In the genomic region with DNA sequence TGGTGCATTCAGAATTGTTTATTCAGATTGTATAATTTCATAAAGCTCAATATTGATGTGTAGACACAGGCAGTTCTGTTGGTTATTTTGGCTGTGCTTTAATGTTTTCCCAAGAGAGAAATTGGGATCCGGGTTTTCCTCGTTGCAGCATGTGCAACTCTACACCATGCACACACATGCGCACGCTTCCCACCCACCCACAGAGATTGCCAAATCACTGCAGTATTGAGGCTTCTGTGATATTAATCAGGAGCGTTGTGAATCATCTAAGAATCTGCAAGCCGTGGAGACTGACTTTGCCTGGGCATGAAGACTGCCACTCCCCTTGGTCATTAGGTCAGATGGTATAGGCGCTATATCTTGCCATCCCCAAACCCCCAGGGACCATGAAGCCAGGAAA, we compare ENCODE assay signal across 11 cellular contexts.
DNase-seq lines count a peak whose midpoint lies in the region; ATAC-seq and TF ChIP-seq lines count a peak whose summit lies in the region.
"Had no signal": no experiment of that assay in that cellular context is flagged by ENCODE, and none has a peak within 500 bp of the region (broad histone marks: within the 10 kb centered on the region; RNA-seq: fewer than 3 reads in every experiment).

No MANE protein-coding gene starts in this region.

- H2BK20ac ChIP-seq in IMR-90 (ENCODE audit: low read depth, low read length): no peak overlapping the region; the same call in 1 of the 2 replicates

- no peaks in the 10 kb centered on the region for H3K79me1 ChIP-seq in IMR-90 (ENCODE audit: low read depth in 1 of 2, low read length in 2 of 2)

- ATAC-seq in IMR-90 (ENCODE audit: low read depth) (peak; percentile 75), omental fat pad (ENCODE audit: low FRiP score) (peak; percentile 62), GM18502 (IDR thresholded peaks at IDR 0.05; ENCODE audit: poor library complexity, unreplicated experiment) (no peak), GM19324 (IDR thresholded peaks at IDR 0.05; ENCODE audit: low FRiP score, unreplicated experiment) (no peak)
- ATAC-seq: T-cell had no signal

- peaks cover 5% of the 10 kb centered on the region; the same call in 1 of the 2 replicates for H3K9me3 ChIP-seq in IMR-90 (ENCODE audit: control insufficient read depth, insufficient read depth, low read length)
- H3K9me3 ChIP-seq in mammary epithelial cell (replicated peaks; ENCODE audit: insufficient read depth, low read length): peaks cover 14% of the 10 kb centered on the region

- CTCF ChIA-PET in BJ (lab: Yijun Ruan, JAX): no interaction called here
- CTCF ChIA-PET in IMR-90 (lab: Yijun Ruan, JAX): no interaction called here
- CTCF ChIA-PET in mammary epithelial cell (lab: Charles Lee; ENCODE audit: low non-redundant PET): no interaction called here

- no peaks in the 10 kb centered on the region for H3K36me3 ChIP-seq in BJ (ENCODE audit: control insufficient read depth, insufficient read depth, low read length)
- H3K36me3 ChIP-seq in IMR-90 (ENCODE audit: control insufficient read depth, insufficient read depth, low read length): no peaks in the 10 kb centered on the region
- no peaks in the 10 kb centered on the region for H3K36me3 ChIP-seq in mammary epithelial cell (ENCODE audit: insufficient read depth, low read length)

- WGBS in IMR-90 (ENCODE audit: extremely low coverage in 2 of 2, insufficient read length in 1 of 2), 2 experiments: no CpG with 5 or more reads among the region's 7 CpGs
- WGBS in mammary epithelial cell (ENCODE audit: low coverage, missing lambda C conversion rate): under 1% methylated on average over 7 of the region's 7 CpGs

- H3K9ac ChIP-seq in IMR-90 (ENCODE audit: low read depth, low read length) (no peak overlapping the region), mammary epithelial cell (ENCODE audit: insufficient read depth, low read length) (no peak overlapping the region)

- H3K56ac ChIP-seq in IMR-90 (ENCODE audit: extremely low read depth, insufficient read depth, low read length): no peak overlapping the region

- H3K27ac ChIP-seq in IMR-90 (ENCODE audit: insufficient read depth, low read length): no peak overlapping the region
- peak overlapping the region; percentile 26 for H3K27ac ChIP-seq in mammary epithelial cell (ENCODE audit: insufficient read depth, low read depth, low read length)

- no peak overlapping the region for H3K14ac ChIP-seq in IMR-90 (replicated peaks; ENCODE audit: low read depth, low read length)

- peak overlapping the region; percentile 45; the same call in 1 of the 2 replicates for H4K5ac ChIP-seq in IMR-90 (ENCODE audit: low read depth, low read length)

- DNase-seq in BJ (ENCODE audit: low read depth): peak; percentile 58
- peak; percentile 86 for DNase-seq in IMR-90
- peak; percentile 96 for DNase-seq in mammary epithelial cell
- no peak for DNase-seq in omental fat pad (ENCODE audit: low spot score)
- no peak for DNase-seq in 8988T
- DNase-seq in islet precursor cell: no peak
- DNase-seq: activated CD4-positive, alpha-beta memory T cell treated with anti-CD3 and anti-CD28 coated beads, Interleukin-2, amount 10 ng/mL, durations not matched to agents 7 days and 5 days; MV-4-11; T-cell had no signal

- no peaks in the 10 kb centered on the region for H3K79me2 ChIP-seq in mammary epithelial cell (ENCODE audit: insufficient read depth, low read length)

- H4K91ac ChIP-seq in IMR-90 (ENCODE audit: insufficient read depth, low read depth, low read length): no peak overlapping the region; the same call in 1 of the 2 replicates

- H3K27me3 ChIP-seq in BJ (ENCODE audit: control insufficient read depth, insufficient read depth, low read length) (no peaks in the 10 kb centered on the region), IMR-90 (ENCODE audit: control insufficient read depth, insufficient read depth, low read length) (no peaks in the 10 kb centered on the region), mammary epithelial cell (ENCODE audit: insufficient read depth, low read length) (no peaks in the 10 kb centered on the region)

- peak overlapping the region; percentile 5 for H2BK5ac ChIP-seq in IMR-90 (ENCODE audit: low read depth, low read length, poor library complexity, severe bottlenecking)

- H3K4me1 ChIP-seq in IMR-90 (ENCODE audit: control insufficient read depth, insufficient read depth, low read length) (peaks cover 2% of the 10 kb centered on the region; the same call in 1 of the 2 replicates), mammary epithelial cell (ENCODE audit: insufficient read depth, low read length) (peaks cover 26% of the 10 kb centered on the region)

- dilution Hi-C loops in IMR-90 (cut with HindIII; ENCODE audit: low sequenced_read_pairs, unreplicated experiment) (no loop called here), mammary epithelial cell (cut with HindIII; ENCODE audit: low sequenced_read_pairs) (no loop called here)

- 0 out of 2 replicates have a peak overlapping the region, but pooled peaks have one; percentile 18 for H3K18ac ChIP-seq in IMR-90 (ENCODE audit: low read depth, low read length)

- no peak overlapping the region for H2AK9ac ChIP-seq in IMR-90 (replicated peaks; ENCODE audit: low read depth, low read length, poor library complexity)

- intact Hi-C loops in IMR-90 (cut with micrococcal nuclease): loop anchor here (10.0 kb wide), 1 partner anchor 156 kb away; no protein-coding TSS in a partner anchor
- intact Hi-C loops in mammary epithelial cell (cut with micrococcal nuclease): loop anchor here (1.0 to 2.0 kb wide), 3 partner anchors 20 to 80 kb away; no protein-coding TSS in a partner anchor

- in situ Hi-C loops in IMR-90 (cut with MboI; ENCODE audit: low sequenced_read_pairs) (no loop called here), mammary epithelial cell (cut with MboI; ENCODE audit: low sequenced_read_pairs in 2 of 2) (no loop called here)

- 0 out of 2 replicates have a peak overlapping the region, but pooled peaks have one; percentile 40 for H3K4ac ChIP-seq in IMR-90 (ENCODE audit: low read depth, low read length)

- peak overlapping the region in 1 of 2 experiments; percentile 51; a peak in 2 of 4 replicates for H4K8ac ChIP-seq in IMR-90 (ENCODE audit: low read depth in 2 of 2, low read length in 2 of 2)

- no peak overlapping the region for H2AK5ac ChIP-seq in IMR-90 (ENCODE audit: low read depth, low read length)

- H3K23ac ChIP-seq in IMR-90 (ENCODE audit: low read depth, low read length): no peak overlapping the region

- no peak overlapping the region for H3K4me2 ChIP-seq in IMR-90 (ENCODE audit: low read depth, low read length)
- H3K4me2 ChIP-seq in mammary epithelial cell (ENCODE audit: insufficient read depth, low read depth, low read length): peak overlapping the region; percentile 16

- H2BK120ac ChIP-seq in IMR-90 (ENCODE audit: low read depth, low read length): peak overlapping the region; percentile 19; the same call in 1 of the 2 replicates

- TF ChIP-seq CTCF in BJ (IDR thresholded peaks at IDR 0.05; ENCODE audit: insufficient read depth, low read depth, low read length): no peak
- TF ChIP-seq CTCF in IMR-90 (conservative IDR thresholded peaks at IDR 0.05; ENCODE audit: low read depth, low read length): no peak
- TF ChIP-seq CTCF in mammary epithelial cell (conservative IDR thresholded peaks at IDR 0.05 in 1 of 2, IDR thresholded peaks at IDR 0.05 in 1 of 2; ENCODE audit: extremely low read depth in 1 of 2, insufficient read depth in 1 of 2, low read depth in 1 of 2, low read length in 2 of 2): no peak
- TF ChIP-seq CTCF in omental fat pad (IDR thresholded peaks at IDR 0.05): no peak

- H3K4me3 ChIP-seq in BJ (ENCODE audit: low read depth, low read length): no peak overlapping the region
- no peak overlapping the region for H3K4me3 ChIP-seq in IMR-90 (ENCODE audit: insufficient read depth, low read depth, low read length)
- no peak overlapping the region for H3K4me3 ChIP-seq in mammary epithelial cell (replicated peaks in 1 of 3; ENCODE audit: insufficient read depth in 1 of 3, low read depth in 2 of 3, low read length in 3 of 3)

- BruUV-seq in IMR-90 (replicated peaks; lab: Mats Ljungman, UMichigan) (no TSS peak), mammary epithelial cell (replicated peaks; lab: Mats Ljungman, UMichigan) (no TSS peak)

- 0 out of 2 replicates have a peak, but pooled peaks have one; percentile 4 for TF ChIP-seq RAD21 in IMR-90 (IDR thresholded peaks at IDR 0.05; ENCODE audit: low read length)

- no peak for TF ChIP-seq POLR2A in IMR-90 (IDR thresholded peaks at IDR 0.05; ENCODE audit: low read depth, low read length)

- no peak overlapping the region for H2BK15ac ChIP-seq in IMR-90 (ENCODE audit: low read depth, low read length)

- H4K20me1 ChIP-seq in IMR-90 (ENCODE audit: insufficient read depth, low read length) (no peaks in the 10 kb centered on the region), mammary epithelial cell (ENCODE audit: insufficient read depth, low read length) (no peaks in the 10 kb centered on the region)

- peak overlapping the region; percentile 24 for H2AFZ ChIP-seq in IMR-90 (replicated peaks; ENCODE audit: low read length, poor library complexity)
- H2AFZ ChIP-seq in mammary epithelial cell (ENCODE audit: low read depth, low read length): peak overlapping the region; percentile 38

- POLR2A ChIA-PET in BJ (lab: Charles Lee): no interaction called here
- POLR2A ChIA-PET in IMR-90 (lab: Charles Lee; ENCODE audit: unreplicated experiment): no interaction called here

- no peaks in the 10 kb centered on the region for H3K9me1 ChIP-seq in IMR-90 (ENCODE audit: insufficient read depth, low read length)

TF ChIP-seq in IMR-90, 13 proteins besides CTCF, POLR2A, EP300 and RAD21:
- TF ChIP-seq FOS (IDR thresholded peaks at IDR 0.05; ENCODE audit: low read depth, low read length) (peak; percentile 35; the same call in 1 of the 2 replicates), RCOR1 (IDR thresholded peaks at IDR 0.05; ENCODE audit: insufficient replicate concordance, low read length) (no peak), CEBPB (IDR thresholded peaks at IDR 0.05; ENCODE audit: low read depth, low read length) (peak; percentile 96), RFX5 (IDR thresholded peaks at IDR 0.05; ENCODE audit: low read depth, low read length) (no peak), MAZ (IDR thresholded peaks at IDR 0.05; ENCODE audit: borderline replicate concordance, low read depth, low read length) (no peak), SMC3 (IDR thresholded peaks at IDR 0.05; ENCODE audit: low read depth, low read length) (no peak), MXI1 (IDR thresholded peaks at IDR 0.05; ENCODE audit: borderline replicate concordance, low read depth, low read length) (peak; percentile 75; the same call in 1 of the 2 replicates), BHLHE40 (IDR thresholded peaks at IDR 0.05; ENCODE audit: low read depth, low read length) (peak; percentile 96)
TF ChIP-seq in IMR-90: peak in this region for 4.

Comparison
In these comparisons a context has a peak if more than half of its experiments do, and no peak if none do; other contexts are left out.
1. DNase-seq: peak in BJ (single experiment), IMR-90 (single experiment) and mammary epithelial cell (single experiment); none in omental fat pad (single experiment), 8988T (single experiment) and islet precursor cell (single experiment).
2. ATAC-seq: peak in IMR-90 (single experiment) and omental fat pad (single experiment); none in GM18502 (single experiment) and GM19324 (single experiment).